Comparison of ENCODE assay signal across 17 cellular contexts in the genomic region with DNA sequence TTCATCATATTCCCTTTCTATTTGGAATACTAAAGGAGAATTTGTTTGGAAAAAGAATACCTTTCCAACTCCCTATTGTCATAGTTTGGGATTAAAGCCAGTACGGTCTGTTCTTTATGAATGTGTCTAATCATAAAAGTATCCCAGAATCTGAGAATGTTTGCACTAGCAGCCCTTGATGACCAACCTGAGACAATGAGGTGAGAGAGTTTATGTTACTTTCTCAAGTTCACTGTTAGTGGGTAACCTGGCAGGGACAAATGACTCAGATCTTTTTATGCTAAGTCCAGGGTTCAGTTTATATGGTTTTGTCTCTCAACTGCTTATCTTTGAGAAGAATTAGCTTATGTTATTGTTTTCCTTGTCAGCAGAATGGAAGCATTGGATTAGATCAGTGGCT. TPM values are rescaled to one million over a fixed set of nuclear protein-coding genes. Genes with fewer than 3 reads are reported as not detected.
DNase-seq lines count a peak whose midpoint lies in the region; ATAC-seq, FAIRE-seq and TF ChIP-seq lines count a peak whose summit lies in the region.
"Had no signal": no experiment of that assay in that cellular context is flagged by ENCODE, and none has a peak within 500 bp of the region (broad histone marks: within the 10 kb centered on the region; RNA-seq: fewer than 3 reads in every experiment).

No MANE protein-coding gene starts in this region.

- H3K27ac Mint-ChIP-seq in endothelial cell (ENCODE audit: unreplicated experiment), result no peak overlapping the region
- H3K27ac Mint-ChIP-seq: CD4-positive, alpha-beta memory T cell had no signal

- CTCF ChIA-PET in endothelial cell of umbilical vein (lab: Charles Lee), result interaction anchor here (0.7 to 3.3 kb wide), 11 partner anchors 8 to 107 kb away, joined by 3 to 27 read pairs (median 5); a partner anchor contains a TSS
- CTCF ChIA-PET in HepG2 (lab: Yijun Ruan, JAX; ENCODE audit: low intra/inter-chr PET ratio, low total read pairs), result no interaction called here

- H2AFZ ChIP-seq in Loucy (ENCODE audit: low read length) (0 out of 2 replicates have a peak overlapping the region, but pooled peaks have one; percentile 26), endothelial cell of umbilical vein (ENCODE audit: low read depth, low read length) (peak overlapping the region; percentile 53), HepG2 (ENCODE audit: low read length) (no peak overlapping the region)

- H3K27me3 ChIP-seq in heart left ventricle (no peaks in the 10 kb centered on the region), Loucy (ENCODE audit: insufficient read depth, low read length, poor library complexity, severe bottlenecking) (no peaks in the 10 kb centered on the region), endothelial cell of umbilical vein (ENCODE audit: control insufficient read depth in 2 of 2, insufficient read depth in 2 of 2, low read length in 2 of 2) (no peaks in the 10 kb centered on the region), thoracic aorta (replicated peaks; ENCODE audit: insufficient read depth) (no peaks in the 10 kb centered on the region), HepG2 (ENCODE audit: control insufficient read depth in 1 of 2, insufficient read depth in 2 of 2, low read length in 2 of 2) (no peaks in the 10 kb centered on the region)
- H3K27me3 ChIP-seq: suprapubic skin had no signal

- peak overlapping the region in 1 of 12 donors; percentile 7 for H3K4me3 ChIP-seq in heart left ventricle
- H3K4me3 ChIP-seq in Loucy (ENCODE audit: low read length, poor library complexity, severe bottlenecking), result peak overlapping the region; percentile 31
- peak overlapping the region in 2 of 3 experiments; percentile 43 to 68 for H3K4me3 ChIP-seq in endothelial cell of umbilical vein (replicated peaks in 1 of 3; ENCODE audit: insufficient read depth in 1 of 3, low read depth in 1 of 3, low read length in 3 of 3)
- H3K4me3 ChIP-seq in thoracic aorta, result peak overlapping the region; percentile 30
- no peak overlapping the region for H3K4me3 ChIP-seq in HepG2 (replicated peaks in 1 of 3; ENCODE audit: insufficient read depth in 1 of 3, low read depth in 2 of 3, low read length in 3 of 3)
- H3K4me3 ChIP-seq: suprapubic skin had no signal

- TF ChIP-seq POLR2A in heart left ventricle (IDR thresholded peaks at IDR 0.05), result no peak
- no peak for TF ChIP-seq POLR2A in endothelial cell of umbilical vein (IDR thresholded peaks at IDR 0.05; ENCODE audit: low read depth, low read length)
- no peak for TF ChIP-seq POLR2A in HepG2 (IDR thresholded peaks at IDR 0.05; ENCODE audit: insufficient read depth in 1 of 2, low read depth in 2 of 2, low read length in 2 of 2)

- peak overlapping the region in 9 of 12 donors; percentile 31 to 66 (median 58) for H3K27ac ChIP-seq in heart left ventricle
- H3K27ac ChIP-seq in endothelial cell of umbilical vein (ENCODE audit: insufficient read depth, low read depth, low read length), result peak overlapping the region; percentile 85
- no peak overlapping the region for H3K27ac ChIP-seq in thoracic aorta
- no peak overlapping the region for H3K27ac ChIP-seq in HepG2 (ENCODE audit: extremely low read length, insufficient read depth, low read length)
- H3K27ac ChIP-seq: epithelial cell of prostate, suprapubic skin had no signal

- H3K4me2 ChIP-seq in Loucy (ENCODE audit: low read depth, low read length, poor library complexity, severe bottlenecking) (peak overlapping the region; percentile 14), endothelial cell of umbilical vein (ENCODE audit: insufficient read depth, low read length) (peak overlapping the region; percentile 100), HepG2 (ENCODE audit: low read depth, low read length) (no peak overlapping the region)

- H3K27me3 Mint-ChIP-seq in endothelial cell (ENCODE audit: unreplicated experiment), result no peaks in the 10 kb centered on the region
- H3K27me3 Mint-ChIP-seq: CD4-positive, alpha-beta memory T cell had no signal

- POLR2A ChIA-PET in endothelial cell of umbilical vein (lab: Charles Lee), result interaction anchor here (2.8 kb wide), 1 partner anchor 26 kb away, joined by 10 read pairs; a partner anchor contains a TSS
- POLR2A ChIA-PET in HepG2 (lab: Yijun Ruan, JAX), result no interaction called here

- H3K36me3 Mint-ChIP-seq in endothelial cell (ENCODE audit: low read depth, unreplicated experiment), result no peaks in the 10 kb centered on the region
- H3K36me3 Mint-ChIP-seq: CD4-positive, alpha-beta memory T cell had no signal

- H3K4me1 Mint-ChIP-seq in endothelial cell (ENCODE audit: unreplicated experiment), result no peaks in the 10 kb centered on the region

- H3K9me3 ChIP-seq in heart left ventricle (no peaks in the 10 kb centered on the region), Loucy (ENCODE audit: insufficient read depth, low read depth, low read length) (no peaks in the 10 kb centered on the region), endothelial cell of umbilical vein (replicated peaks; ENCODE audit: control insufficient read depth, insufficient read depth, low read length) (no peaks in the 10 kb centered on the region), thoracic aorta (no peaks in the 10 kb centered on the region), HepG2 (ENCODE audit: low read length) (no peaks in the 10 kb centered on the region; the same call in 1 of the 2 replicates)
- H3K9me3 ChIP-seq: suprapubic skin had no signal

- no peak for TF ChIP-seq CTCF in heart left ventricle (IDR thresholded peaks at IDR 0.05)
- TF ChIP-seq CTCF in Loucy (conservative IDR thresholded peaks at IDR 0.05; ENCODE audit: low read length), result no peak
- TF ChIP-seq CTCF in endothelial cell of umbilical vein (IDR thresholded peaks at IDR 0.05; ENCODE audit: extremely low read depth in 1 of 2, insufficient read depth in 1 of 2, low read depth in 1 of 2, low read length in 2 of 2), result no peak
- TF ChIP-seq CTCF in thoracic aorta (IDR thresholded peaks at IDR 0.05), result no peak
- no peak for TF ChIP-seq CTCF in endothelial cell (IDR thresholded peaks at IDR 0.05; ENCODE audit: unreplicated experiment)
- TF ChIP-seq CTCF in HepG2 (CRISPR knock-in tag; IDR thresholded peaks at IDR 0.05), result no peak

- FAIRE-seq in endothelial cell of umbilical vein (lab: Jason Lieb, UNC) (peak; percentile 72), HepG2 (lab: Jason Lieb, UNC) (no peak)

- peaks cover 0 to 36% (median 6%) of the 10 kb centered on the region in 12 donors for H3K4me1 ChIP-seq in heart left ventricle
- H3K4me1 ChIP-seq in Loucy (ENCODE audit: insufficient read depth, low read length, poor library complexity, severe bottlenecking), result no peaks in the 10 kb centered on the region
- H3K4me1 ChIP-seq in endothelial cell of umbilical vein (ENCODE audit: control insufficient read depth, extremely low read depth, insufficient read depth, low read length), result peaks cover 45% of the 10 kb centered on the region
- peaks cover 14 to 16% of the 10 kb centered on the region in 2 donors for H3K4me1 ChIP-seq in thoracic aorta (ENCODE audit: control insufficient read depth in 1 of 2, low read depth in 2 of 2)
- no peaks in the 10 kb centered on the region for H3K4me1 ChIP-seq in HepG2 (ENCODE audit: insufficient read depth, low read length)
- H3K4me1 ChIP-seq: suprapubic skin had no signal

- H3K36me3 ChIP-seq in heart left ventricle, result no peaks in the 10 kb centered on the region
- H3K36me3 ChIP-seq in Loucy (ENCODE audit: insufficient read depth, low read length), result no peaks in the 10 kb centered on the region
- no peaks in the 10 kb centered on the region for H3K36me3 ChIP-seq in endothelial cell of umbilical vein (ENCODE audit: control insufficient read depth in 2 of 2, extremely low read depth in 1 of 2, insufficient read depth in 2 of 2, low read length in 2 of 2)
- no peaks in the 10 kb centered on the region for H3K36me3 ChIP-seq in thoracic aorta
- no peaks in the 10 kb centered on the region for H3K36me3 ChIP-seq in HepG2 (replicated peaks in 1 of 2; ENCODE audit: control insufficient read depth in 1 of 2, insufficient read depth in 2 of 2, low read length in 2 of 2)
- H3K36me3 ChIP-seq: suprapubic skin had no signal

- peak in 1 of 4 donors; percentile 30 for ATAC-seq in heart left ventricle
- ATAC-seq in Right ventricle myocardium inferior, result no peak
- ATAC-seq in thoracic aorta (ENCODE audit: insufficient number of reproducible peaks, low FRiP score, low read depth), result no peak
- ATAC-seq in HepG2, result no peak
- ATAC-seq in HG03139 (IDR thresholded peaks at IDR 0.05; ENCODE audit: unreplicated experiment), result no peak
- ATAC-seq: left lobe of liver had no signal

- no peaks in the 10 kb centered on the region for H3K79me2 ChIP-seq in Loucy (ENCODE audit: insufficient read depth, low read length)
- no peaks in the 10 kb centered on the region for H3K79me2 ChIP-seq in endothelial cell of umbilical vein (ENCODE audit: control insufficient read depth, insufficient read depth, low read length)
- no peaks in the 10 kb centered on the region for H3K79me2 ChIP-seq in HepG2 (ENCODE audit: insufficient read depth, low read length)

- BruUV-seq in endothelial cell of umbilical vein (replicated peaks; lab: Mats Ljungman, UMichigan), result TSS peak; percentile 19
- no TSS peak for BruUV-seq in HepG2 (replicated peaks; lab: Mats Ljungman, UMichigan)

- H4K20me1 ChIP-seq in Loucy (ENCODE audit: insufficient read depth, low read length, poor library complexity, severe bottlenecking) (no peaks in the 10 kb centered on the region), endothelial cell of umbilical vein (replicated peaks; ENCODE audit: control insufficient read depth, extremely low read depth, insufficient read depth, low read length) (no peaks in the 10 kb centered on the region), HepG2 (ENCODE audit: insufficient read depth, low read length) (no peaks in the 10 kb centered on the region)

- in situ Hi-C loops in HepG2 (cut with HindIII; ENCODE audit: extremely low pct_ligation_motif_present, low pct_unique_long_range_greater_than_20kb), result no loop called here

- DNase-seq in heart left ventricle (no peak), Right ventricle myocardium inferior (ENCODE audit: missing footprints) (no peak), endothelial cell of umbilical vein (ENCODE audit: low read depth, low spot score) (peak; percentile 82), thoracic aorta (ENCODE audit: low spot score) (no peak), endothelial cell (ENCODE audit: low spot score) (no peak), HepG2 (ENCODE audit: low spot score) (no peak)
- DNase-seq: activated CD4-positive, alpha-beta T cell treated with anti-CD3 and anti-CD28 coated beads for 4 hours; activated T-cell treated with anti-CD3 and anti-CD28 coated beads, Interleukin-2, amount 50 U/mL, for 1 hour; CD4-positive, alpha-beta memory T cell; NCI-H1092 treated with DMSO at 0.1 percent for 48 hours; SHP77 had no signal

- TF ChIP-seq EP300 in HepG2 (IDR thresholded peaks at IDR 0.05; ENCODE audit: low read depth in 2 of 2, low read length in 2 of 2), result no peak
- TF ChIP-seq EP300 in HepG2 (CRISPR knock-in tag; IDR thresholded peaks at IDR 0.05; ENCODE audit: borderline replicate concordance), result no peak

- H3K9me1 ChIP-seq in endothelial cell of umbilical vein (replicated peaks; ENCODE audit: control insufficient read depth, extremely low read depth, insufficient read depth, low read length), result no peaks in the 10 kb centered on the region

- no peaks in the 10 kb centered on the region for H3F3A ChIP-seq in Loucy (ENCODE audit: low read depth)

- whole genome bisulfite sequencing in heart left ventricle, 4 donors, result 0 to 1% (median 0%) methylated on average over 1 of the region's 1 CpG
- 0% methylated on average over 1 of the region's 1 CpG for WGBS in HepG2 (ENCODE audit: low lambda C conversion rate)

- H3K4me3 Mint-ChIP-seq in endothelial cell (ENCODE audit: unreplicated experiment), result no peak overlapping the region

- H3K9ac ChIP-seq in Loucy (ENCODE audit: low read depth, low read length, poor library complexity, severe bottlenecking) (no peak overlapping the region), endothelial cell of umbilical vein (replicated peaks; ENCODE audit: extremely low read depth, insufficient read depth, low read length) (peak overlapping the region; percentile 78), HepG2 (ENCODE audit: insufficient read depth, low read depth, low read length) (no peak overlapping the region)

- intact Hi-C loops in heart left ventricle (cut with DNase I) (loop anchor here in 1 of 10 donors (2.0 kb wide), 1 partner anchor 20 kb away; no protein-coding TSS in a partner anchor), Right ventricle myocardium inferior (cut with DNase I) (loop anchor here (1.0 kb wide), 1 partner anchor 25 kb away; a partner anchor contains a TSS), endothelial cell of umbilical vein (cut with micrococcal nuclease) (loop anchor here (1.0 to 10.0 kb wide), 6 partner anchors 12 to 846 kb away; a partner anchor contains a TSS), HepG2 (cut with micrococcal nuclease; ENCODE audit: unreplicated experiment) (no loop called here)

- H3K9me2 ChIP-seq in Loucy (replicated peaks; ENCODE audit: low read depth, low read length), result no peaks in the 10 kb centered on the region; the same call in 1 of the 2 replicates

- TF ChIP-seq RAD21 in HepG2 (CRISPR knock-in tag; IDR thresholded peaks at IDR 0.05), result no peak

- no peaks in the 10 kb centered on the region for H3K9me3 Mint-ChIP-seq in endothelial cell (ENCODE audit: unreplicated experiment)

- dilution Hi-C loops in endothelial cell of umbilical vein (cut with MboI; ENCODE audit: extremely low pct_ligation_motif_present, low sequenced_read_pairs), result no loop called here

RNA-seq across cellular contexts. Expression of a gene that starts 25.3 kb away (rescaled TPM):
- total RNA-seq in heart left ventricle (10 to 100 TPM in 6 of 9 donors, 1 to 10 TPM in 3; 8.5 to 37.4 (median 11.0) TPM), Right ventricle myocardium inferior (16.8 TPM), endothelial cell of umbilical vein (38.6 and 41.7 TPM in 2 replicates), thoracic aorta (10 to 100 TPM; 78.2 to 94.5 TPM), endothelial cell (ENCODE audit: unreplicated experiment) (7.9 TPM), HepG2 (2016; rRNA removed; fragmentation: Illumina TruSeq; extraction: Trizol) (0.22 and 0.34 TPM in 2 replicates)
- polyA plus RNA-seq in heart left ventricle (1 to 10 TPM; 2.0 to 3.2 TPM), endothelial cell of umbilical vein (12.2 and 18.2 TPM in 2 replicates), HepG2 (2011; rRNA removed) (0.07 TPM in 2 replicates)
- 16.1 and 19.1 TPM in 2 replicates for polyA plus RNA-seq in endothelial cell of umbilical vein (2011; cell fraction: cytosol; rRNA removed)
- polyA plus RNA-seq in endothelial cell of umbilical vein (2011; cell fraction: nucleus; rRNA removed), result 30.1 and 34.2 TPM in 2 replicates
- 54.5 and 73.1 TPM in 2 replicates for polyA plus RNA-seq in endothelial cell of umbilical vein (2012)
- 68.9 and 82.9 TPM in 2 replicates for polyA minus RNA-seq in endothelial cell of umbilical vein
- 1.9 TPM for polyA minus RNA-seq in endothelial cell of umbilical vein (2011; cell fraction: cytosol; rRNA and poly(A)+ RNA removed)
- polyA minus RNA-seq in endothelial cell of umbilical vein (2011; cell fraction: nucleus; rRNA and poly(A)+ RNA removed), result 150 and 185 TPM in 2 replicates
- total RNA-seq in HepG2 (2016; cell fraction: cytosol; rRNA removed; fragmentation: Illumina TruSeq; extraction: Trizol; ENCODE audit: low read depth), result not detected in 2 replicates
- total RNA-seq in HepG2 (2016; cell fraction: insoluble cytoplasmic fraction; rRNA removed; fragmentation: Illumina TruSeq; extraction: Trizol), result 0.26 and 0.27 TPM in 2 replicates
- 0.07 and 0.19 TPM in 2 replicates for total RNA-seq in HepG2 (2016; cell fraction: membrane; rRNA removed; fragmentation: Illumina TruSeq; extraction: Trizol)
- total RNA-seq in HepG2 (2016; cell fraction: nucleus; rRNA removed; fragmentation: Illumina TruSeq; extraction: Trizol), result 0.34 and 0.84 TPM in 2 replicates
- polyA plus RNA-seq in HepG2 (2011; cell fraction: cytosol; rRNA removed), result 0.01 and 0.08 TPM in 2 replicates
- 0.05 TPM in 2 replicates for polyA plus RNA-seq in HepG2 (2011; cell fraction: nucleus; rRNA removed)
- 0.05 and 0.11 TPM in 2 replicates for polyA plus RNA-seq in HepG2 (2012)
- 0.02 TPM in 1 of 2 replicates, not detected in the other for polyA plus RNA-seq in HepG2 (2016; cell fraction: cytosol; fragmentation: Illumina TruSeq; extraction: Trizol; ENCODE audit: low read depth)
- polyA plus RNA-seq in HepG2 (2016; cell fraction: insoluble cytoplasmic fraction; fragmentation: Illumina TruSeq; extraction: Trizol; ENCODE audit: low read depth), result 0.16 and 0.27 TPM in 2 replicates
- polyA plus RNA-seq in HepG2 (2016; cell fraction: membrane; fragmentation: Illumina TruSeq; extraction: Trizol; ENCODE audit: low read depth), result 0.03 and 0.05 TPM in 2 replicates
- 0.11 and 0.15 TPM in 2 replicates for polyA plus RNA-seq in HepG2 (2016; cell fraction: nucleus; fragmentation: Illumina TruSeq; extraction: Trizol; ENCODE audit: insufficient read depth, low read depth)
- polyA minus RNA-seq in HepG2 (2011; rRNA and poly(A)+ RNA removed; ENCODE audit: low replicate concordance), result 0.32 and 4.3 TPM in 2 replicates
- 0.09 and 0.20 TPM in 2 replicates for polyA minus RNA-seq in HepG2 (2011; cell fraction: cytosol; rRNA and poly(A)+ RNA removed)
- 0.37 and 0.52 TPM in 2 replicates for polyA minus RNA-seq in HepG2 (2011; cell fraction: nucleus; rRNA and poly(A)+ RNA removed)
- total RNA-seq: A673 had no signal

Comparison
In these comparisons a context has a peak if more than half of its experiments do, and no peak if none do; other contexts are left out.
1. H3K27ac ChIP-seq: peak in heart left ventricle (9 of 12) and endothelial cell of umbilical vein (single experiment); none in thoracic aorta (0 of 2) and HepG2 (single experiment).
2. H3K4me3 ChIP-seq: peak in Loucy (single experiment), endothelial cell of umbilical vein (2 of 3) and thoracic aorta (single experiment); none in HepG2 (0 of 3).